In genomic region chr14:32202941-32203882, GRCh38 we compare ENCODE assay signal across 1 cellular context.
TF ChIP-seq lines count a peak whose summit lies in the region.

TSS of gene RNU6-8 (minus strand) at chr14:32203269.

TF ChIP-seq in HepG2, 621 proteins besides CTCF, POLR2A, EP300 and RAD21 (continued from another document and continues in another):
- TF ChIP-seq FUBP1 (CRISPR knock-in tag; IDR thresholded peaks at IDR 0.05; ENCODE audit: borderline replicate concordance), result no peak; the same call in 1 of the 2 replicates
- peak; percentile 89; the same call in 1 of the 2 replicates for TF ChIP-seq ZNF225 (CRISPR knock-in tag; IDR thresholded peaks at IDR 0.05)
- peak; percentile 98 for TF ChIP-seq ASH2L (IDR thresholded peaks at IDR 0.05; ENCODE audit: insufficient read length, low read depth, low read length)
- no peak for TF ChIP-seq PBX2 (CRISPR knock-in tag; IDR thresholded peaks at IDR 0.05)
- peak; percentile 97 for TF ChIP-seq ZNF264 (CRISPR knock-in tag; IDR thresholded peaks at IDR 0.05)
- peak; percentile 84; the same call in 1 of the 2 replicates for TF ChIP-seq HDAC2 (CRISPR knock-in tag; IDR thresholded peaks at IDR 0.05)
- peak; percentile 43; the same call in 1 of the 2 replicates for TF ChIP-seq ZNF784 (CRISPR knock-in tag; IDR thresholded peaks at IDR 0.05; ENCODE audit: borderline replicate concordance)
- TF ChIP-seq ZNF652 (CRISPR knock-in tag; IDR thresholded peaks at IDR 0.05; ENCODE audit: borderline replicate concordance, low read depth), result no peak
- no peak for TF ChIP-seq REXO4 (CRISPR knock-in tag; IDR thresholded peaks at IDR 0.05; ENCODE audit: borderline replicate concordance)
- no peak; the same call in 1 of the 2 replicates for TF ChIP-seq JUNB (CRISPR knock-in tag; IDR thresholded peaks at IDR 0.05; ENCODE audit: borderline replicate concordance)
- peak; percentile 94; the same call in 1 of the 2 replicates for TF ChIP-seq ZNF101 (CRISPR knock-in tag; IDR thresholded peaks at IDR 0.05; ENCODE audit: borderline replicate concordance, low read depth)
- peak; percentile 90; the same call in 1 of the 2 replicates for TF ChIP-seq MEF2D (CRISPR knock-in tag; IDR thresholded peaks at IDR 0.05)
- TF ChIP-seq NR3C1 (CRISPR knock-in tag; IDR thresholded peaks at IDR 0.05), result no peak
- peak; percentile 95; the same call in 1 of the 3 replicates for TF ChIP-seq MXI1 (IDR thresholded peaks at IDR 0.05; ENCODE audit: borderline replicate concordance, low read depth, low read length)
- TF ChIP-seq ZFP37 (CRISPR knock-in tag; IDR thresholded peaks at IDR 0.05; ENCODE audit: borderline replicate concordance), result peak; percentile 93
- TF ChIP-seq THRA (CRISPR knock-in tag; IDR thresholded peaks at IDR 0.05; ENCODE audit: borderline replicate concordance), result peak; percentile 81
- peak; percentile 36; the same call in 1 of the 2 replicates for TF ChIP-seq NFYC (CRISPR knock-in tag; IDR thresholded peaks at IDR 0.05)
- TF ChIP-seq AHR (CRISPR knock-in tag; IDR thresholded peaks at IDR 0.05), result peak; percentile 94
- TF ChIP-seq ZBTB34 (CRISPR knock-in tag; IDR thresholded peaks at IDR 0.05), result peak; percentile 86
- peak; percentile 82 for TF ChIP-seq ZMAT3 (CRISPR knock-in tag; conservative IDR thresholded peaks at IDR 0.05)
- TF ChIP-seq ZKSCAN5 (CRISPR knock-in tag; IDR thresholded peaks at IDR 0.05), result no peak
- peak; percentile 99 for TF ChIP-seq MAF1 (CRISPR knock-in tag; IDR thresholded peaks at IDR 0.05; ENCODE audit: borderline replicate concordance)
- peak; percentile 81; the same call in 1 of the 2 replicates for TF ChIP-seq ZNF326 (CRISPR knock-in tag; IDR thresholded peaks at IDR 0.05; ENCODE audit: borderline replicate concordance)
- TF ChIP-seq SATB2 (CRISPR knock-in tag; IDR thresholded peaks at IDR 0.05), result peak; percentile 81; the same call in 1 of the 2 replicates
- no peak for TF ChIP-seq ZFP36 (IDR thresholded peaks at IDR 0.05; ENCODE audit: borderline replicate concordance, low read depth, low read length, partially characterized antibody)
- peak; percentile 17; the same call in 1 of the 2 replicates for TF ChIP-seq ZNF512B (CRISPR knock-in tag; IDR thresholded peaks at IDR 0.05; ENCODE audit: borderline replicate concordance)
- peak; percentile 40 for TF ChIP-seq ZHX2 (IDR thresholded peaks at IDR 0.05; ENCODE audit: low read depth)
- 0 out of 2 replicates have a peak, but pooled peaks have one; percentile 59 for TF ChIP-seq ZHX2 (CRISPR knock-in tag; IDR thresholded peaks at IDR 0.05; ENCODE audit: borderline replicate concordance)
- peak; percentile 99 for TF ChIP-seq HOXA5 (CRISPR knock-in tag; IDR thresholded peaks at IDR 0.05)
- TF ChIP-seq GLMP (CRISPR knock-in tag; IDR thresholded peaks at IDR 0.05; ENCODE audit: borderline replicate concordance), result 0 out of 2 replicates have a peak, but pooled peaks have one; percentile 36
- peak; percentile 35; the same call in 1 of the 2 replicates for TF ChIP-seq ZNF569 (CRISPR knock-in tag; IDR thresholded peaks at IDR 0.05; ENCODE audit: borderline replicate concordance)
- TF ChIP-seq IKZF4 (CRISPR knock-in tag; IDR thresholded peaks at IDR 0.05; ENCODE audit: borderline replicate concordance, low read depth, not compliant biosample characterization), result peak; percentile 80
- no peak; the same call in none of the 2 replicates for TF ChIP-seq ARID3A (IDR thresholded peaks at IDR 0.05; ENCODE audit: low read depth, low read length)
- TF ChIP-seq ZBTB20 (CRISPR knock-in tag; IDR thresholded peaks at IDR 0.05; ENCODE audit: borderline replicate concordance, low read depth), result 0 out of 2 replicates have a peak, but pooled peaks have one; percentile 88
- TF ChIP-seq IRF2 (CRISPR knock-in tag; IDR thresholded peaks at IDR 0.05), result peak; percentile 74
- peak; percentile 89 for TF ChIP-seq ATF2 (CRISPR knock-in tag; IDR thresholded peaks at IDR 0.05)
